In the genomic region with DNA sequence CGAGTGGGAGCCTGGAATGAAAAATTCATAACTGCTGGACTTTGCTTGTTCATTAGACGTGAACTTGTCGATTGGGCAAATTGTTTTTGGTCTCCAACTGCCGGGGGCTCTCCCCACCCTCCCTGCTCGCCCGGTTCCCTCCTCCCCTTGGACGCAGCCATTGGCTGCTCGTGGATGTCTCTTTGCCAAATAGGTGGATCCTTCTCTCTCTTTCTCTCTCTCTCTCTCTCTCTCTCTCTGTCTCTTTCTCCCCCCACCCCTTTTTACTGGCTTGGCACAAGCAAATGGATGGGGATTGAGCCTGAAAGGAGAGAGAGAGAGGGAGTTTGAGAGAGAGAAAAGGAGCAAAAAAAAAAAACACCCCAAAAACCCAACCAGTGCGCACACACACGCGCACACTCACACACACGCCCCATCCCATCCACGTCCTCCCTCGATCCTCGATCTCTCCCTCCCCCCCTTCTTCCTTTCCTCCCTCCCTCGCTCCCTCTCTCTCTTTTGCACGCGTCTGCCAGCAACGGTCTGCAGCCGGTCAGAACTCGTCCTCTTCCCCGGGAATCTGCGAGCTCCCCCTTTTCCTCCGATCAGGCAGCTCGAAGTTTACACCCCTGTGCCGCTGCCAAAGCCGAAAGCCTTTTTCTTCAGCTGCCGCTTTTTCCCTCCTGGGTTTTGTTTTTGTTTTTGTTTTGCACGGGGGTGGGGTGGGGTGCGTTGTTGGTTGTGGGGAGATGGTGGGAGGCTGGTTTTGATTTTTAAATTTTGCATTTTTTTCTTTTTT, we compare ENCODE assay signal across 1 cellular context.
TF ChIP-seq lines count a peak whose summit lies in the region.

No MANE protein-coding gene starts in this region.

TF ChIP-seq in HepG2, 621 proteins besides CTCF, POLR2A, EP300 and RAD21 (continued from another document and continues in another):
- TF ChIP-seq, protein P1, sequence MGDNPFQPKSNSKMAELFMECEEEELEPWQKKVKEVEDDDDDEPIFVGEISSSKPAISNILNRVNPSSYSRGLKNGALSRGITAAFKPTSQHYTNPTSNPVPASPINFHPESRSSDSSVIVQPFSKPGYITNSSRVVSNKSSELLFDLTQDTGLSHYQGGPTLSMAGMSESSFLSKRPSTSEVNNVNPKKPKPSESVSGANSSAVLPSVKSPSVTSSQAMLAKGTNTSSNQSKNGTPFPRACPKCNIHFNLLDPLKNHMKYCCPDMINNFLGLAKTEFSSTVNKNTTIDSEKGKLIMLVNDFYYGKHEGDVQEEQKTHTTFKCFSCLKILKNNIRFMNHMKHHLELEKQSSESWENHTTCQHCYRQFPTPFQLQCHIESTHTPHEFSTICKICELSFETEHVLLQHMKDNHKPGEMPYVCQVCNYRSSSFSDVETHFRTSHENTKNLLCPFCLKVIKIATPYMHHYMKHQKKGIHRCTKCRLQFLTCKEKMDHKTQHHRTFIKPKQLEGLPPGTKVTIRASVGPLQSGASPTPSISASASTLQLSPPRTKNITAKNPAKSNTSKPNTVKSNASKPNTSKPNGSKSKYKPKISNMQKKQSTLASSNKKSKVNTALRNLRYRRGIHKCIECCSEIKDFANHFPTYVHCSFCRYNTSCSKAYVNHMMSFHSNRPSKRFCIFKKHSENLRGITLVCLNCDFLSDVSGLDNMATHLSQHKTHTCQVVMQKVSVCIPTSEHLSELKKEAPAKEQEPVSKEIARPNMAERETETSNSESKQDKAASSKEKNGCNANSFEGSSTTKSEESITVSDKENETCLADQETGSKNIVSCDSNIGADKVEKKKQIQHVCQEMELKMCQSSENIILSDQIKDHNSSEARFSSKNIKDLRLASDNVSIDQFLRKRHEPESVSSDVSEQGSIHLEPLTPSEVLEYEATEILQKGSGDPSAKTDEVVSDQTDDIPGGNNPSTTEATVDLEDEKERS (CRISPR knock-in tag; IDR thresholded peaks at IDR 0.05) = no peak
- 0 out of 2 replicates have a peak, but pooled peaks have one; percentile 26 for TF ChIP-seq KLF6 (CRISPR knock-in tag; IDR thresholded peaks at IDR 0.05)
- TF ChIP-seq ZNF737 (CRISPR knock-in tag; IDR thresholded peaks at IDR 0.05; ENCODE audit: borderline replicate concordance) = no peak
- TF ChIP-seq MAFK (conservative IDR thresholded peaks at IDR 0.05 in 1 of 2, IDR thresholded peaks at IDR 0.05 in 1 of 2; ENCODE audit: low read length in 2 of 2) = no peak
- TF ChIP-seq ZNF619 (CRISPR knock-in tag; IDR thresholded peaks at IDR 0.05) = 0 out of 2 replicates have a peak, but pooled peaks have one; percentile 27
- TF ChIP-seq TCF7 (IDR thresholded peaks at IDR 0.05; ENCODE audit: low read depth) = no peak
- TF ChIP-seq HDAC1 (CRISPR knock-in tag; IDR thresholded peaks at IDR 0.05) = peak; percentile 35; the same call in 1 of the 2 replicates
- TF ChIP-seq, protein P2, sequence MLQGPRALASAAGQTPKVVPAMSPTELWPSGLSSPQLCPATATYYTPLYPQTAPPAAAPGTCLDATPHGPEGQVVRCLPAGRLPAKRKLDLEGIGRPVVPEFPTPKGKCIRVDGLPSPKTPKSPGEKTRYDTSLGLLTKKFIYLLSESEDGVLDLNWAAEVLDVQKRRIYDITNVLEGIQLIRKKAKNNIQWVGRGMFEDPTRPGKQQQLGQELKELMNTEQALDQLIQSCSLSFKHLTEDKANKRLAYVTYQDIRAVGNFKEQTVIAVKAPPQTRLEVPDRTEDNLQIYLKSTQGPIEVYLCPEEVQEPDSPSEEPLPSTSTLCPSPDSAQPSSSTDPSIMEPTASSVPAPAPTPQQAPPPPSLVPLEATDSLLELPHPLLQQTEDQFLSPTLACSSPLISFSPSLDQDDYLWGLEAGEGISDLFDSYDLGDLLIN (CRISPR knock-in tag; IDR thresholded peaks at IDR 0.05; ENCODE audit: borderline replicate concordance) = no peak
- TF ChIP-seq, protein P3, sequence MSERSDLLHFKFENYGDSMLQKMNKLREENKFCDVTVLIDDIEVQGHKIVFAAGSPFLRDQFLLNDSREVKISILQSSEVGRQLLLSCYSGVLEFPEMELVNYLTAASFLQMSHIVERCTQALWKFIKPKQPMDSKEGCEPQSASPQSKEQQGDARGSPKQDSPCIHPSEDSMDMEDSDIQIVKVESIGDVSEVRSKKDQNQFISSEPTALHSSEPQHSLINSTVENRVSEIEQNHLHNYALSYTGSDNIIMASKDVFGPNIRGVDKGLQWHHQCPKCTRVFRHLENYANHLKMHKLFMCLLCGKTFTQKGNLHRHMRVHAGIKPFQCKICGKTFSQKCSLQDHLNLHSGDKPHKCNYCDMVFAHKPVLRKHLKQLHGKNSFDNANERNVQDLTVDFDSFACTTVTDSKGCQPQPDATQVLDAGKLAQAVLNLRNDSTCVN (CRISPR knock-in tag; IDR thresholded peaks at IDR 0.05; ENCODE audit: borderline replicate concordance) = no peak
- TF ChIP-seq ETV5 (CRISPR knock-in tag; IDR thresholded peaks at IDR 0.05; ENCODE audit: borderline replicate concordance) = no peak; the same call in 1 of the 2 replicates
- TF ChIP-seq, protein P4, sequence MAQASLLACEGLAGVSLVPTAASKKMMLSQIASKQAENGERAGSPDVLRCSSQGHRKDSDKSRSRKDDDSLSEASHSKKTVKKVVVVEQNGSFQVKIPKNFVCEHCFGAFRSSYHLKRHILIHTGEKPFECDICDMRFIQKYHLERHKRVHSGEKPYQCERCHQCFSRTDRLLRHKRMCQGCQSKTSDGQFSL (CRISPR knock-in tag; IDR thresholded peaks at IDR 0.05) = peak; percentile 80
- peak; percentile 37 for TF ChIP-seq XRCC5 (optimal IDR thresholded peaks at IDR 0.05; ENCODE audit: low read length)
- TF ChIP-seq HOXA3 (CRISPR knock-in tag; IDR thresholded peaks at IDR 0.05) = peak; percentile 56; the same call in 1 of the 2 replicates
- no peak for TF ChIP-seq WIZ (CRISPR knock-in tag; IDR thresholded peaks at IDR 0.05)
- TF ChIP-seq ZNF468 (CRISPR knock-in tag; IDR thresholded peaks at IDR 0.05) = no peak
- TF ChIP-seq, protein P5, sequence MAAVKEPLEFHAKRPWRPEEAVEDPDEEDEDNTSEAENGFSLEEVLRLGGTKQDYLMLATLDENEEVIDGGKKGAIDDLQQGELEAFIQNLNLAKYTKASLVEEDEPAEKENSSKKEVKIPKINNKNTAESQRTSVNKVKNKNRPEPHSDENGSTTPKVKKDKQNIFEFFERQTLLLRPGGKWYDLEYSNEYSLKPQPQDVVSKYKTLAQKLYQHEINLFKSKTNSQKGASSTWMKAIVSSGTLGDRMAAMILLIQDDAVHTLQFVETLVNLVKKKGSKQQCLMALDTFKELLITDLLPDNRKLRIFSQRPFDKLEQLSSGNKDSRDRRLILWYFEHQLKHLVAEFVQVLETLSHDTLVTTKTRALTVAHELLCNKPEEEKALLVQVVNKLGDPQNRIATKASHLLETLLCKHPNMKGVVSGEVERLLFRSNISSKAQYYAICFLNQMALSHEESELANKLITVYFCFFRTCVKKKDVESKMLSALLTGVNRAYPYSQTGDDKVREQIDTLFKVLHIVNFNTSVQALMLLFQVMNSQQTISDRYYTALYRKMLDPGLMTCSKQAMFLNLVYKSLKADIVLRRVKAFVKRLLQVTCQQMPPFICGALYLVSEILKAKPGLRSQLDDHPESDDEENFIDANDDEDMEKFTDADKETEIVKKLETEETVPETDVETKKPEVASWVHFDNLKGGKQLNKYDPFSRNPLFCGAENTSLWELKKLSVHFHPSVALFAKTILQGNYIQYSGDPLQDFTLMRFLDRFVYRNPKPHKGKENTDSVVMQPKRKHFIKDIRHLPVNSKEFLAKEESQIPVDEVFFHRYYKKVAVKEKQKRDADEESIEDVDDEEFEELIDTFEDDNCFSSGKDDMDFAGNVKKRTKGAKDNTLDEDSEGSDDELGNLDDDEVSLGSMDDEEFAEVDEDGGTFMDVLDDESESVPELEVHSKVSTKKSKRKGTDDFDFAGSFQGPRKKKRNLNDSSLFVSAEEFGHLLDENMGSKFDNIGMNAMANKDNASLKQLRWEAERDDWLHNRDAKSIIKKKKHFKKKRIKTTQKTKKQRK (IDR thresholded peaks at IDR 0.05; ENCODE audit: low read length) = no peak
- TF ChIP-seq PCBP2 (optimal IDR thresholded peaks at IDR 0.05; ENCODE audit: low read depth, low read length, poor library complexity, severe bottlenecking) = no peak
- TF ChIP-seq, protein P6, sequence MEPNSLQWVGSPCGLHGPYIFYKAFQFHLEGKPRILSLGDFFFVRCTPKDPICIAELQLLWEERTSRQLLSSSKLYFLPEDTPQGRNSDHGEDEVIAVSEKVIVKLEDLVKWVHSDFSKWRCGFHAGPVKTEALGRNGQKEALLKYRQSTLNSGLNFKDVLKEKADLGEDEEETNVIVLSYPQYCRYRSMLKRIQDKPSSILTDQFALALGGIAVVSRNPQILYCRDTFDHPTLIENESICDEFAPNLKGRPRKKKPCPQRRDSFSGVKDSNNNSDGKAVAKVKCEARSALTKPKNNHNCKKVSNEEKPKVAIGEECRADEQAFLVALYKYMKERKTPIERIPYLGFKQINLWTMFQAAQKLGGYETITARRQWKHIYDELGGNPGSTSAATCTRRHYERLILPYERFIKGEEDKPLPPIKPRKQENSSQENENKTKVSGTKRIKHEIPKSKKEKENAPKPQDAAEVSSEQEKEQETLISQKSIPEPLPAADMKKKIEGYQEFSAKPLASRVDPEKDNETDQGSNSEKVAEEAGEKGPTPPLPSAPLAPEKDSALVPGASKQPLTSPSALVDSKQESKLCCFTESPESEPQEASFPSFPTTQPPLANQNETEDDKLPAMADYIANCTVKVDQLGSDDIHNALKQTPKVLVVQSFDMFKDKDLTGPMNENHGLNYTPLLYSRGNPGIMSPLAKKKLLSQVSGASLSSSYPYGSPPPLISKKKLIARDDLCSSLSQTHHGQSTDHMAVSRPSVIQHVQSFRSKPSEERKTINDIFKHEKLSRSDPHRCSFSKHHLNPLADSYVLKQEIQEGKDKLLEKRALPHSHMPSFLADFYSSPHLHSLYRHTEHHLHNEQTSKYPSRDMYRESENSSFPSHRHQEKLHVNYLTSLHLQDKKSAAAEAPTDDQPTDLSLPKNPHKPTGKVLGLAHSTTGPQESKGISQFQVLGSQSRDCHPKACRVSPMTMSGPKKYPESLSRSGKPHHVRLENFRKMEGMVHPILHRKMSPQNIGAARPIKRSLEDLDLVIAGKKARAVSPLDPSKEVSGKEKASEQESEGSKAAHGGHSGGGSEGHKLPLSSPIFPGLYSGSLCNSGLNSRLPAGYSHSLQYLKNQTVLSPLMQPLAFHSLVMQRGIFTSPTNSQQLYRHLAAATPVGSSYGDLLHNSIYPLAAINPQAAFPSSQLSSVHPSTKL (CRISPR knock-in tag; IDR thresholded peaks at IDR 0.05) = peak; percentile 16; the same call in 1 of the 2 replicates
- TF ChIP-seq HNF4A (CRISPR knock-in tag; IDR thresholded peaks at IDR 0.05) = peak; percentile 51
- TF ChIP-seq, protein P7, sequence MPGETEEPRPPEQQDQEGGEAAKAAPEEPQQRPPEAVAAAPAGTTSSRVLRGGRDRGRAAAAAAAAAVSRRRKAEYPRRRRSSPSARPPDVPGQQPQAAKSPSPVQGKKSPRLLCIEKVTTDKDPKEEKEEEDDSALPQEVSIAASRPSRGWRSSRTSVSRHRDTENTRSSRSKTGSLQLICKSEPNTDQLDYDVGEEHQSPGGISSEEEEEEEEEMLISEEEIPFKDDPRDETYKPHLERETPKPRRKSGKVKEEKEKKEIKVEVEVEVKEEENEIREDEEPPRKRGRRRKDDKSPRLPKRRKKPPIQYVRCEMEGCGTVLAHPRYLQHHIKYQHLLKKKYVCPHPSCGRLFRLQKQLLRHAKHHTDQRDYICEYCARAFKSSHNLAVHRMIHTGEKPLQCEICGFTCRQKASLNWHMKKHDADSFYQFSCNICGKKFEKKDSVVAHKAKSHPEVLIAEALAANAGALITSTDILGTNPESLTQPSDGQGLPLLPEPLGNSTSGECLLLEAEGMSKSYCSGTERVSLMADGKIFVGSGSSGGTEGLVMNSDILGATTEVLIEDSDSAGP (CRISPR knock-in tag; IDR thresholded peaks at IDR 0.05; ENCODE audit: borderline replicate concordance) = peak; percentile 30; the same call in 1 of the 2 replicates
- no peak for TF ChIP-seq ZNF775 (CRISPR knock-in tag; IDR thresholded peaks at IDR 0.05; ENCODE audit: borderline replicate concordance)
- no peak for TF ChIP-seq AHR (CRISPR knock-in tag; IDR thresholded peaks at IDR 0.05)
- TF ChIP-seq ZEB1 (IDR thresholded peaks at IDR 0.05; ENCODE audit: insufficient replicate concordance, low read depth) = no peak
- no peak for TF ChIP-seq CENPT (CRISPR knock-in tag; IDR thresholded peaks at IDR 0.05; ENCODE audit: low read depth)
- TF ChIP-seq, protein P8, sequence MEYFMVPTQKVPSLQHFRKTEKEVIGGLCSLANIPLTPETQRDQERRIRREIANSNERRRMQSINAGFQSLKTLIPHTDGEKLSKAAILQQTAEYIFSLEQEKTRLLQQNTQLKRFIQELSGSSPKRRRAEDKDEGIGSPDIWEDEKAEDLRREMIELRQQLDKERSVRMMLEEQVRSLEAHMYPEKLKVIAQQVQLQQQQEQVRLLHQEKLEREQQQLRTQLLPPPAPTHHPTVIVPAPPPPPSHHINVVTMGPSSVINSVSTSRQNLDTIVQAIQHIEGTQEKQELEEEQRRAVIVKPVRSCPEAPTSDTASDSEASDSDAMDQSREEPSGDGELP (IDR thresholded peaks at IDR 0.05; ENCODE audit: borderline replicate concordance, low read depth) = no peak
- TF ChIP-seq ZNF24 (IDR thresholded peaks at IDR 0.05) = no peak
- TF ChIP-seq, protein P9, sequence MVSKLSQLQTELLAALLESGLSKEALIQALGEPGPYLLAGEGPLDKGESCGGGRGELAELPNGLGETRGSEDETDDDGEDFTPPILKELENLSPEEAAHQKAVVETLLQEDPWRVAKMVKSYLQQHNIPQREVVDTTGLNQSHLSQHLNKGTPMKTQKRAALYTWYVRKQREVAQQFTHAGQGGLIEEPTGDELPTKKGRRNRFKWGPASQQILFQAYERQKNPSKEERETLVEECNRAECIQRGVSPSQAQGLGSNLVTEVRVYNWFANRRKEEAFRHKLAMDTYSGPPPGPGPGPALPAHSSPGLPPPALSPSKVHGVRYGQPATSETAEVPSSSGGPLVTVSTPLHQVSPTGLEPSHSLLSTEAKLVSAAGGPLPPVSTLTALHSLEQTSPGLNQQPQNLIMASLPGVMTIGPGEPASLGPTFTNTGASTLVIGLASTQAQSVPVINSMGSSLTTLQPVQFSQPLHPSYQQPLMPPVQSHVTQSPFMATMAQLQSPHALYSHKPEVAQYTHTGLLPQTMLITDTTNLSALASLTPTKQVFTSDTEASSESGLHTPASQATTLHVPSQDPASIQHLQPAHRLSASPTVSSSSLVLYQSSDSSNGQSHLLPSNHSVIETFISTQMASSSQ (IDR thresholded peaks at IDR 0.05; ENCODE audit: low read depth) = no peak
- TF ChIP-seq, protein P9 (CRISPR knock-in tag; IDR thresholded peaks at IDR 0.05; ENCODE audit: borderline replicate concordance) = peak; percentile 38; the same call in 1 of the 2 replicates
